Comparison of ENCODE assay signal across 11 cellular contexts in genomic region chr17:50344712-50345380, GRCh38. TPM values are rescaled to one million over a fixed set of nuclear protein-coding genes. Genes with fewer than 3 reads are reported as not detected.
DNase-seq lines count a peak whose midpoint lies in the region; ATAC-seq, FAIRE-seq and TF ChIP-seq lines count a peak whose summit lies in the region.
"Had no signal": no experiment of that assay in that cellular context is flagged by ENCODE, and none has a peak within 500 bp of the region (broad histone marks: within the 10 kb centered on the region; RNA-seq: fewer than 3 reads in every experiment).

No MANE protein-coding gene starts in this region.

- ATAC-seq in stimulated activated naive CD8-positive, alpha-beta T cell treated with anti-CD3 and anti-CD28 coated beads, Interleukin-15, amount 100 ng/mL, for 72 hours, result no peak

- no peaks in the 10 kb centered on the region for H3K36me3 ChIP-seq in OCI-LY1 (ENCODE audit: insufficient read depth, low read length)
- H3K36me3 ChIP-seq: right lobe of liver, upper lobe of left lung had no signal

- H3K27me3 ChIP-seq in OCI-LY1 (ENCODE audit: insufficient read depth, low read length), result peaks cover 3% of the 10 kb centered on the region; the same call in 1 of the 2 replicates
- H3K27me3 ChIP-seq: right lobe of liver, upper lobe of left lung had no signal

- H3K27ac ChIP-seq in OCI-LY1 (ENCODE audit: low read depth, low read length, poor library complexity, severe bottlenecking), result no peak overlapping the region
- H3K27ac ChIP-seq: right lobe of liver had no signal

- H3K9ac ChIP-seq in OCI-LY1 (ENCODE audit: low read length), result no peak overlapping the region; the same call in 1 of the 2 replicates

- H3K4me3 ChIP-seq in OCI-LY1 (ENCODE audit: low read depth, low read length, poor library complexity, severe bottlenecking), result peak overlapping the region; percentile 82

- no peak for FAIRE-seq in frontal cortex (lab: Jason Lieb, UNC)

- H3K9me3 Mint-ChIP-seq in activated T-cell treated with anti-CD3 and anti-CD28 coated beads, Interleukin-2, amount 50 U/mL, for 24 hours, result no peaks in the 10 kb centered on the region
- H3K9me3 Mint-ChIP-seq in endothelial cell (ENCODE audit: unreplicated experiment), result no peaks in the 10 kb centered on the region
- no peaks in the 10 kb centered on the region for H3K9me3 Mint-ChIP-seq in stimulated activated naive CD8-positive, alpha-beta T cell treated with anti-CD3 and anti-CD28 coated beads, Interleukin-15, amount 100 ng/mL, for 72 hours

- H2AFZ ChIP-seq in OCI-LY1 (ENCODE audit: low read length), result no peak overlapping the region; the same call in 1 of the 2 replicates

- H3F3A ChIP-seq in OCI-LY1 (ENCODE audit: insufficient read depth, low read length), result no peaks in the 10 kb centered on the region; the same call in 1 of the 2 replicates

- H3K79me2 ChIP-seq in OCI-LY1 (ENCODE audit: insufficient read depth, low read length), result no peaks in the 10 kb centered on the region

- no peaks in the 10 kb centered on the region for H3K9me3 ChIP-seq in OCI-LY1 (ENCODE audit: low read length)
- H3K9me3 ChIP-seq: right lobe of liver, upper lobe of left lung had no signal

- peaks cover 17% of the 10 kb centered on the region for H3K4me1 ChIP-seq in OCI-LY1 (ENCODE audit: insufficient read depth, low read length, severe bottlenecking)

- no peak for DNase-seq in activated T-cell treated with anti-CD3 and anti-CD28 coated beads, Interleukin-2, amount 50 U/mL, for 24 hours
- no peak for DNase-seq in activated T-cell treated with anti-CD3 and anti-CD28 coated beads, Interleukin-2, amount 50 U/mL, for 48 hours
- DNase-seq in endothelial cell (ENCODE audit: low spot score) (no peak), OCI-M1 (lab: John Stamatoyannopoulos, UW) (no peak), frontal cortex (ENCODE audit: low spot score in 2 of 2) (no peak), ureter (ENCODE audit: low spot score) (no peak)
- no peak for DNase-seq in stimulated activated naive CD8-positive, alpha-beta T cell treated with anti-CD3 and anti-CD28 coated beads, Interleukin-15, amount 100 ng/mL, for 72 hours
- DNase-seq: NCI-H187 treated with DMSO at 0.1 percent for 48 hours, upper lobe of left lung had no signal

- peak overlapping the region; percentile 86 for H3K27ac Mint-ChIP-seq in activated T-cell treated with anti-CD3 and anti-CD28 coated beads, Interleukin-2, amount 50 U/mL, for 24 hours
- H3K27ac Mint-ChIP-seq in endothelial cell (ENCODE audit: unreplicated experiment), result peak overlapping the region; percentile 25
- peak overlapping the region; percentile 87 to 97 for H3K27ac Mint-ChIP-seq in stimulated activated naive CD8-positive, alpha-beta T cell treated with anti-CD3 and anti-CD28 coated beads, Interleukin-15, amount 100 ng/mL, for 72 hours

- peaks cover 40% of the 10 kb centered on the region for H3K4me1 Mint-ChIP-seq in activated T-cell treated with anti-CD3 and anti-CD28 coated beads, Interleukin-2, amount 50 U/mL, for 24 hours (ENCODE audit: low read depth)
- peaks cover 24% of the 10 kb centered on the region for H3K4me1 Mint-ChIP-seq in endothelial cell (ENCODE audit: unreplicated experiment)
- peaks cover 44% of the 10 kb centered on the region for H3K4me1 Mint-ChIP-seq in stimulated activated naive CD8-positive, alpha-beta T cell treated with anti-CD3 and anti-CD28 coated beads, Interleukin-15, amount 100 ng/mL, for 72 hours

- H3K4me3 Mint-ChIP-seq in activated T-cell treated with anti-CD3 and anti-CD28 coated beads, Interleukin-2, amount 50 U/mL, for 24 hours, result peak overlapping the region; percentile 79
- H3K4me3 Mint-ChIP-seq in endothelial cell (ENCODE audit: unreplicated experiment), result peak overlapping the region; percentile 89
- H3K4me3 Mint-ChIP-seq in stimulated activated naive CD8-positive, alpha-beta T cell treated with anti-CD3 and anti-CD28 coated beads, Interleukin-15, amount 100 ng/mL, for 72 hours, result peak overlapping the region; percentile 80 to 87

- TF ChIP-seq CTCF in OCI-LY1 (IDR thresholded peaks at IDR 0.05; ENCODE audit: low read length) (no peak), endothelial cell (IDR thresholded peaks at IDR 0.05; ENCODE audit: unreplicated experiment) (no peak)

- H3K9me2 ChIP-seq in OCI-LY1 (ENCODE audit: low read depth, low read length), result no peaks in the 10 kb centered on the region

- H3K4me2 ChIP-seq in OCI-LY1 (ENCODE audit: low read length), result peak overlapping the region; percentile 88

- no peaks in the 10 kb centered on the region for H4K20me1 ChIP-seq in OCI-LY1 (ENCODE audit: insufficient read depth, low read length)

- H3K36me3 Mint-ChIP-seq in activated T-cell treated with anti-CD3 and anti-CD28 coated beads, Interleukin-2, amount 50 U/mL, for 24 hours (ENCODE audit: low read depth), result peaks cover 10% of the 10 kb centered on the region
- peaks cover 5% of the 10 kb centered on the region for H3K36me3 Mint-ChIP-seq in endothelial cell (ENCODE audit: low read depth, unreplicated experiment)

- H3K27me3 Mint-ChIP-seq in activated T-cell treated with anti-CD3 and anti-CD28 coated beads, Interleukin-2, amount 50 U/mL, for 24 hours, result no peaks in the 10 kb centered on the region
- peaks cover 12% of the 10 kb centered on the region for H3K27me3 Mint-ChIP-seq in endothelial cell (ENCODE audit: unreplicated experiment)
- no peaks in the 10 kb centered on the region for H3K27me3 Mint-ChIP-seq in stimulated activated naive CD8-positive, alpha-beta T cell treated with anti-CD3 and anti-CD28 coated beads, Interleukin-15, amount 100 ng/mL, for 72 hours

RNA-seq across cellular contexts. Expression of gene XYLT2, which starts 1.1 kb away (rescaled TPM):
- total RNA-seq in endothelial cell (ENCODE audit: unreplicated experiment) (23.1 TPM), frontal cortex (9.0 TPM), ureter (31.2 TPM)

RNA-seq across cellular contexts. Expression of gene MRPL27, which starts 28.1 kb away (rescaled TPM):
- total RNA-seq in endothelial cell (ENCODE audit: unreplicated experiment) (38.9 TPM), frontal cortex (38.7 TPM), ureter (55.0 TPM)

RNA-seq across cellular contexts. Expression of gene EME1, which starts 28.2 kb away (rescaled TPM):
- 6.1 TPM for total RNA-seq in endothelial cell (ENCODE audit: unreplicated experiment)
- total RNA-seq in frontal cortex, result 1.2 TPM
- total RNA-seq in ureter, result 0.94 TPM

RNA-seq across cellular contexts. Expression of gene LRRC59, which starts 52.5 kb away (rescaled TPM):
- total RNA-seq in endothelial cell (ENCODE audit: unreplicated experiment) (64.2 TPM), frontal cortex (38.7 TPM), ureter (73.5 TPM)

Comparison
In these comparisons a context has a peak if more than half of its experiments do, and no peak if none do; other contexts are left out.
1. H3K27ac Mint-ChIP-seq: peak in every context shown above with its lines; median percentile 92 in stimulated activated naive CD8-positive, alpha-beta T cell treated with anti-CD3 and anti-CD28 coated beads, Interleukin-15, amount 100 ng/mL, for 72 hours; 86 in activated T-cell treated with anti-CD3 and anti-CD28 coated beads, Interleukin-2, amount 50 U/mL, for 24 hours; 25 in endothelial cell.